ENCODE assay signal across 10 cellular contexts in the genomic region with DNA sequence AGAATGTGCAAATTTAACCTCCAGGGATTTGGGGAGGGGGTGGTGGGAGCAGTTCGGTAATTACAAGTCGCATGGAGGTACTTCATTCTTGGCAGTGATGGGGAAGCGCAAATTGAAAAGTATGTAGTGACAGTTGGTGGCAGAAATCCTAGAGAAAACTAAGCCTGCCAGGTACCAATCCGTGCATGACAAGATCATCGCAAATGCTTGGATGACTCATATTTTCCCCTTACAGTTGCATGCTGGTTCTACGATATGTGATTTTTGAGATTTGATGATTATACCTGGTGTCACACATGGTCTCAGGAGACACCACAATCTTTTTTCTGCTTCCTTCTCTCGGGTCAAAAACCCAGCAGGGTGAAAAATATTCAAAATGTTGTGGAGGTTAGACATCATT.
DNase-seq lines count a peak whose midpoint lies in the region; ATAC-seq, FAIRE-seq and TF ChIP-seq lines count a peak whose summit lies in the region.
"Had no signal": no experiment of that assay in that cellular context is flagged by ENCODE, and none has a peak within 500 bp of the region (broad histone marks: within the 10 kb centered on the region; RNA-seq: fewer than 3 reads in every experiment).

No MANE protein-coding gene starts in this region.

- peak; percentile 85 for ATAC-seq in GM19395 (IDR thresholded peaks at IDR 0.05; ENCODE audit: unreplicated experiment)
- ATAC-seq in HG03378 (IDR thresholded peaks at IDR 0.05; ENCODE audit: unreplicated experiment), result peak; percentile 93
- no peak for ATAC-seq in heart right ventricle
- no peak for ATAC-seq in GM21526 (IDR thresholded peaks at IDR 0.05; ENCODE audit: low FRiP score, unreplicated experiment)

- in situ Hi-C loops in G401 (cut with HindIII; ENCODE audit: low sequenced_read_pairs), result no loop called here

- H3K4me3 ChIP-seq in heart right ventricle, result no peak overlapping the region
- no peak overlapping the region for H3K4me3 ChIP-seq in effector memory CD4-positive, alpha-beta T cell (ENCODE audit: insufficient read depth, low read depth, low read length, poor library complexity, severe bottlenecking)

- intact Hi-C loops in heart right ventricle (cut with DNase I), result no loop called here

- H3K9me3 ChIP-seq in heart right ventricle, result peaks cover 0 to 7% (median 0%) of the 10 kb centered on the region in 11 donors
- H3K9me3 ChIP-seq in effector memory CD4-positive, alpha-beta T cell (ENCODE audit: control insufficient read depth, low read length), result no peaks in the 10 kb centered on the region

- no peaks in the 10 kb centered on the region for H3K27me3 ChIP-seq in heart right ventricle
- H3K27me3 ChIP-seq in effector memory CD4-positive, alpha-beta T cell (replicated peaks; ENCODE audit: control insufficient read depth, insufficient read depth, low read length, poor library complexity, severe bottlenecking), result no peaks in the 10 kb centered on the region

- peaks cover 0 to 3% (median 0%) of the 10 kb centered on the region in 9 donors for H3K4me1 ChIP-seq in heart right ventricle
- H3K4me1 ChIP-seq in effector memory CD4-positive, alpha-beta T cell (ENCODE audit: control insufficient read depth, insufficient read depth, low read length, poor library complexity, severe bottlenecking), result no peaks in the 10 kb centered on the region

- no peak overlapping the region for H3K27ac ChIP-seq in heart right ventricle
- no peak overlapping the region for H3K27ac ChIP-seq in effector memory CD4-positive, alpha-beta T cell (ENCODE audit: insufficient read depth, low read length, poor library complexity, severe bottlenecking)

- 73 to 81% methylated on average over 7 of the region's 7 CpGs for WGBS in heart right ventricle, 2 donors

- H3K36me3 ChIP-seq in heart right ventricle, result no peaks in the 10 kb centered on the region
- H3K36me3 ChIP-seq in effector memory CD4-positive, alpha-beta T cell (ENCODE audit: control insufficient read depth, insufficient read depth, low read length), result no peaks in the 10 kb centered on the region

- DNase-seq in G401 (ENCODE audit: low spot score) (peak; percentile 85), RCC 7860 (ENCODE audit: low spot score) (peak; percentile 79), heart right ventricle (no peak), GM03348 (ENCODE audit: low spot score) (no peak)
- no peak for DNase-seq in effector memory CD4-positive, alpha-beta T cell
- DNase-seq: Right ventricle myocardium superior had no signal

- peak; percentile 85 for FAIRE-seq in RCC 7860 (lab: Jason Lieb, UNC)
- FAIRE-seq: HTR-8/SVneo had no signal

- TF ChIP-seq CTCF in heart right ventricle (IDR thresholded peaks at IDR 0.05), result no peak

Comparison
In these comparisons a context has a peak if more than half of its experiments do, and no peak if none do; other contexts are left out.
1. DNase-seq: peak in G401 (single experiment) and RCC 7860 (single experiment); none in heart right ventricle (0 of 2), effector memory CD4-positive, alpha-beta T cell (0 of 3) and GM03348 (single experiment).
2. ATAC-seq: peak in GM19395 (single experiment) and HG03378 (single experiment); none in heart right ventricle (0 of 8) and GM21526 (single experiment).